In genomic region chr12:4781212-4781611, GRCh38 we compare ENCODE assay signal across 14 cellular contexts.
"Had no signal": no experiment of that assay in that cellular context is flagged by ENCODE, and none has a peak within 500 bp of the region (broad histone marks: within the 10 kb centered on the region; RNA-seq: fewer than 3 reads in every experiment).

No MANE protein-coding gene starts in this region.

- H3K36me3 ChIP-seq: adrenal gland, esophagus squamous epithelium had no signal

- H3K4me1 ChIP-seq: adrenal gland had no signal

- FAIRE-seq: colon had no signal

- DNase-seq: activated CD4-positive, alpha-beta T cell treated with anti-CD3 and anti-CD28 coated beads for 1 hour; activated CD4-positive, alpha-beta T cell treated with anti-CD3 and anti-CD28 coated beads, Interleukin-2, amount 50 U/mL, for 4 hours; activated effector memory CD4-positive, alpha-beta T cell treated with Interleukin-2 at 50 U/mL for 16 hours; activated naive CD4-positive, alpha-beta T cell treated with anti-CD3 and anti-CD28 coated beads, Interleukin-2, amount 50 U/mL, for 16 hours; activated T-cell treated with anti-CD3 and anti-CD28 coated beads, Interleukin-2, amount 50 U/mL, for 1 hour; adrenal gland; esophagus squamous epithelium; mesenchymal stem cell; natural killer cell; stimulated activated naive CD8-positive, alpha-beta T cell treated with anti-CD3 and anti-CD28 coated beads, Interleukin-15, Interleukin-2, amounts not matched to agents 100 U/mL and 50 U/mL, for 24 hours; T-helper 1 cell; T1000 had no signal

- ATAC-seq: natural killer cell; stimulated activated naive CD8-positive, alpha-beta T cell treated with anti-CD3 and anti-CD28 coated beads, Interleukin-15, Interleukin-2, amounts not matched to agents 100 U/mL and 50 U/mL, for 24 hours had no signal

- H3K27ac ChIP-seq: adrenal gland, esophagus squamous epithelium had no signal

- H3K4me3 ChIP-seq: adrenal gland, esophagus squamous epithelium, smooth muscle cell had no signal
